35 cellular contexts compared by ENCODE assay signal in the genomic region with DNA sequence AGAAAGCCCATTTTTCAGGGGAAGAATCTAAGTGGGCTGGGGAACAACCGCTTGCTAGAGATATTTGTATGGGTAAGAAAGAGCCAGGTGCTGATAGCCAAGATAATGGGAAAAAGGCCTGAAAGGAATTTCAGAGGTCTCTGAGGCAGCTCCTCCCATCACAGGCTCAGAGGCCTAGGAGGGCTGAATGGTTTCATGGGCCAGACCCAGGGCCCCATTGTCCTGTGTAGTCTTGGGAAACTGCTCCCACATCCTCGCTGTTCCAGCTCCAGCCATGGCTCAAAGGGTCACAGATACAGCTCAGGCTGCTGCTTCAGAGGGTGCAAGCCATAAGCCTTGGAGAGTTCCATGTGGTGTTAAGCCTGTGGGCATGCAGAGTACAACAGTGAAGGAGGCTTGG.
DNase-seq lines count a peak whose midpoint lies in the region; ATAC-seq and TF ChIP-seq lines count a peak whose summit lies in the region.
"Had no signal": no experiment of that assay in that cellular context is flagged by ENCODE, and none has a peak within 500 bp of the region (broad histone marks: within the 10 kb centered on the region; RNA-seq: fewer than 3 reads in every experiment).

No MANE protein-coding gene starts in this region.

- peak; percentile 20 for ATAC-seq in stimulated activated naive CD8-positive, alpha-beta T cell treated with anti-CD3 and anti-CD28 coated beads, Interleukin-15, amount 100 ng/mL, for 72 hours
- ATAC-seq in stimulated activated naive CD8-positive, alpha-beta T cell treated with anti-CD3 and anti-CD28 coated beads, Interleukin-15, Interleukin-2, amounts not matched to agents 100 U/mL and 50 U/mL, for 24 hours: no peak
- ATAC-seq in stimulated activated effector memory CD8-positive, alpha-beta T cell treated with anti-CD3 and anti-CD28 coated beads, Interleukin-12 subunit alpha, Interleukin-12 subunit beta, amount 100 ng/mL, for 72 hours: peak; percentile 32
- ATAC-seq: A549; CD8-positive, alpha-beta T cell had no signal

- TF ChIP-seq CTCF in HEK293 (tag by site-specific recombination; IDR thresholded peaks at IDR 0.05): no peak

- H3K9me3 ChIP-seq in HEK293 (ENCODE audit: control insufficient read depth, insufficient read depth, low read depth, low read length): no peaks in the 10 kb centered on the region
- H3K9me3 ChIP-seq: A549, BE2C had no signal

- no peaks in the 10 kb centered on the region for H3K36me3 Mint-ChIP-seq in activated CD4-positive, alpha-beta T cell treated with anti-CD3 and anti-CD28 coated beads, Interleukin-2, amount 10 ng/mL, durations not matched to agents 24 days and 14 days (ENCODE audit: low read depth)
- H3K36me3 Mint-ChIP-seq in stimulated activated effector memory CD8-positive, alpha-beta T cell treated with anti-CD3 and anti-CD28 coated beads, Interleukin-12 subunit alpha, Interleukin-12 subunit beta, amount 100 ng/mL, for 72 hours: no peaks in the 10 kb centered on the region
- H3K36me3 Mint-ChIP-seq: CD14-positive monocyte; CD4-positive, alpha-beta memory T cell; CD4-positive, CD25-positive, alpha-beta regulatory T cell; CD8-positive, alpha-beta memory T cell; CD8-positive, alpha-beta T cell had no signal

- no peaks in the 10 kb centered on the region for H3K36me3 ChIP-seq in HEK293 (ENCODE audit: control insufficient read depth in 2 of 2, insufficient read depth in 1 of 2, low read length in 2 of 2)
- H3K36me3 ChIP-seq: BE2C, BLaER1 had no signal

- peaks cover 4% of the 10 kb centered on the region for H3K9me3 Mint-ChIP-seq in activated CD4-positive, alpha-beta T cell treated with anti-CD3 and anti-CD28 coated beads, Interleukin-2, amount 10 ng/mL, durations not matched to agents 24 days and 14 days
- peaks cover 8 to 15% of the 10 kb centered on the region in 2 donors for H3K9me3 Mint-ChIP-seq in stimulated activated naive CD8-positive, alpha-beta T cell treated with anti-CD3 and anti-CD28 coated beads, Interleukin-15, amount 100 ng/mL, for 72 hours
- no peaks in the 10 kb centered on the region for H3K9me3 Mint-ChIP-seq in stimulated activated effector memory CD8-positive, alpha-beta T cell treated with anti-CD3 and anti-CD28 coated beads, Interleukin-12 subunit alpha, Interleukin-12 subunit beta, amount 100 ng/mL, for 72 hours

- intact Hi-C loops in activated CD4-positive, alpha-beta T cell treated with anti-CD3 and anti-CD28 coated beads, Interleukin-2, amount 10 ng/mL, durations not matched to agents 24 days and 14 days (cut with micrococcal nuclease): no loop called here

- H3K27me3 Mint-ChIP-seq in activated CD4-positive, alpha-beta T cell treated with anti-CD3 and anti-CD28 coated beads, Interleukin-2, amount 10 ng/mL, durations not matched to agents 24 days and 14 days: no peaks in the 10 kb centered on the region
- H3K27me3 Mint-ChIP-seq in stimulated activated naive CD8-positive, alpha-beta T cell treated with anti-CD3 and anti-CD28 coated beads, Interleukin-15, amount 100 ng/mL, for 72 hours: peaks cover 5% of the 10 kb centered on the region
- H3K27me3 Mint-ChIP-seq: CD4-positive, alpha-beta memory T cell; CD4-positive, alpha-beta T cell; CD8-positive, alpha-beta memory T cell had no signal

- POLR2A ChIA-PET in HEK293 (lab: Yijun Ruan, JAX): no interaction called here

- no peaks in the 10 kb centered on the region for H3K4me1 Mint-ChIP-seq in activated CD4-positive, alpha-beta T cell treated with anti-CD3 and anti-CD28 coated beads, Interleukin-2, amount 10 ng/mL, durations not matched to agents 24 days and 14 days
- H3K4me1 Mint-ChIP-seq in stimulated activated naive CD8-positive, alpha-beta T cell treated with anti-CD3 and anti-CD28 coated beads, Interleukin-15, amount 100 ng/mL, for 72 hours: no peaks in the 10 kb centered on the region
- no peaks in the 10 kb centered on the region for H3K4me1 Mint-ChIP-seq in stimulated activated effector memory CD8-positive, alpha-beta T cell treated with anti-CD3 and anti-CD28 coated beads, Interleukin-12 subunit alpha, Interleukin-12 subunit beta, amount 100 ng/mL, for 72 hours
- H3K4me1 Mint-ChIP-seq: B cell; CD14-positive monocyte; CD4-positive, alpha-beta memory T cell; CD4-positive, CD25-positive, alpha-beta regulatory T cell; CD8-positive, alpha-beta memory T cell had no signal

- DNase-seq in activated CD4-positive, alpha-beta T cell treated with anti-CD3 and anti-CD28 coated beads, Interleukin-2, amount 10 ng/mL, durations not matched to agents 24 days and 14 days: peak; percentile 38
- DNase-seq in activated CD4-positive, alpha-beta T cell treated with anti-CD3 and anti-CD28 coated beads, Interleukin-2, amount 50 U/mL, for 48 hours: no peak
- no peak for DNase-seq in stimulated activated naive CD8-positive, alpha-beta T cell treated with anti-CD3 and anti-CD28 coated beads, Interleukin-15, amount 100 ng/mL, for 72 hours
- no peak for DNase-seq in stimulated activated naive CD8-positive, alpha-beta T cell treated with anti-CD3 and anti-CD28 coated beads, Interleukin-15, Interleukin-2, amounts not matched to agents 100 U/mL and 50 U/mL, for 24 hours
- DNase-seq in stimulated activated effector memory CD8-positive, alpha-beta T cell treated with anti-CD3 and anti-CD28 coated beads, Interleukin-12 subunit alpha, Interleukin-12 subunit beta, amount 100 ng/mL, for 72 hours (ENCODE audit: low spot score in 2 of 2): no peak
- no peak for DNase-seq in stimulated activated CD4-positive, alpha-beta T cell treated with anti-CD3 and anti-CD28 coated beads, Interleukin-4, amount 100 ng/mL, for 24 hours
- no peak for DNase-seq in NCI-H1930 (lab: John Stamatoyannopoulos, UW)
- DNase-seq: 8988T; ACHN; AML-193; BE2C; C1 segment of cervical spinal cord; Caco-2; Calu3; CD4-positive, alpha-beta memory T cell; CD4-positive, alpha-beta T cell; CD4-positive, CD25-positive, alpha-beta regulatory T cell; CD8-positive, alpha-beta memory T cell; CD8-positive, alpha-beta T cell; COR-L47; DMS 273 treated with DMSO at 0.1 percent for 48 hours; DMS153; DMS53; DMS79; DMS79 treated with DMSO at 0.1 percent for 48 hours; DND-41; EL had no signal

- H3K4me3 ChIP-seq in HEK293 (ENCODE audit: low read depth, low read length): no peak overlapping the region
- H3K4me3 ChIP-seq: A549; BLaER1; BLaER1 treated with 17β-estradiol and CSF1 and Interleukin-3, amounts not matched to agents 10 nM and 100 nM had no signal

- no peaks in the 10 kb centered on the region for H3K4me1 ChIP-seq in HEK293 (ENCODE audit: control insufficient read depth, insufficient read depth, low read length)
- H3K4me1 ChIP-seq: A549; BE2C; BLaER1; BLaER1 treated with 17β-estradiol and CSF1 and Interleukin-3, amounts not matched to agents 10 nM and 100 nM; Caco-2 had no signal

- CTCF ChIA-PET in HEK293 (lab: Yijun Ruan, JAX): interaction anchor here (0.6 kb wide), 1 partner anchor 979 kb away, joined by 3 read pairs; no protein-coding TSS in a partner anchor

- no peak overlapping the region for H3K27ac ChIP-seq in HEK293 (ENCODE audit: extremely low read depth, low read depth, low read length)
- H3K27ac ChIP-seq: 22Rv1; A549; BLaER1; BLaER1 treated with 17β-estradiol and CSF1 and Interleukin-3, amounts not matched to agents 10 nM and 100 nM; C4-2B had no signal

- no peak overlapping the region for H3K4me3 Mint-ChIP-seq in activated CD4-positive, alpha-beta T cell treated with anti-CD3 and anti-CD28 coated beads, Interleukin-2, amount 10 ng/mL, durations not matched to agents 24 days and 14 days
- no peak overlapping the region for H3K4me3 Mint-ChIP-seq in stimulated activated naive CD8-positive, alpha-beta T cell treated with anti-CD3 and anti-CD28 coated beads, Interleukin-15, amount 100 ng/mL, for 72 hours
- H3K4me3 Mint-ChIP-seq in stimulated activated effector memory CD8-positive, alpha-beta T cell treated with anti-CD3 and anti-CD28 coated beads, Interleukin-12 subunit alpha, Interleukin-12 subunit beta, amount 100 ng/mL, for 72 hours: no peak overlapping the region
- H3K4me3 Mint-ChIP-seq: B cell; CD14-positive monocyte; CD4-positive, alpha-beta memory T cell; CD4-positive, alpha-beta T cell; CD4-positive, CD25-positive, alpha-beta regulatory T cell; CD8-positive, alpha-beta memory T cell; CD8-positive, alpha-beta T cell had no signal

- no peak overlapping the region for H3K27ac Mint-ChIP-seq in activated CD4-positive, alpha-beta T cell treated with anti-CD3 and anti-CD28 coated beads, Interleukin-2, amount 10 ng/mL, durations not matched to agents 24 days and 14 days
- no peak overlapping the region for H3K27ac Mint-ChIP-seq in stimulated activated naive CD8-positive, alpha-beta T cell treated with anti-CD3 and anti-CD28 coated beads, Interleukin-15, amount 100 ng/mL, for 72 hours
- H3K27ac Mint-ChIP-seq in stimulated activated effector memory CD8-positive, alpha-beta T cell treated with anti-CD3 and anti-CD28 coated beads, Interleukin-12 subunit alpha, Interleukin-12 subunit beta, amount 100 ng/mL, for 72 hours: no peak overlapping the region
- H3K27ac Mint-ChIP-seq: B cell; CD4-positive, alpha-beta memory T cell; CD4-positive, alpha-beta T cell; CD4-positive, CD25-positive, alpha-beta regulatory T cell; CD8-positive, alpha-beta memory T cell; CD8-positive, alpha-beta T cell had no signal

TF ChIP-seq in HEK293, 187 proteins besides CTCF, POLR2A, EP300 and RAD21:
- TF ChIP-seq ZNF585B (tag by site-specific recombination; IDR thresholded peaks at IDR 0.05) (peak; percentile 88), TRIM28 (IDR thresholded peaks at IDR 0.05; ENCODE audit: borderline replicate concordance, low read length) (peak; percentile 75), SETDB1 (IDR thresholded peaks at IDR 0.05; ENCODE audit: insufficient read length, low read length) (peak; percentile 27), REPIN1 (tag by site-specific recombination; IDR thresholded peaks at IDR 0.05; ENCODE audit: low read depth) (no peak)
TF ChIP-seq in HEK293: peak in this region for 3.
